In the genomic region with DNA sequence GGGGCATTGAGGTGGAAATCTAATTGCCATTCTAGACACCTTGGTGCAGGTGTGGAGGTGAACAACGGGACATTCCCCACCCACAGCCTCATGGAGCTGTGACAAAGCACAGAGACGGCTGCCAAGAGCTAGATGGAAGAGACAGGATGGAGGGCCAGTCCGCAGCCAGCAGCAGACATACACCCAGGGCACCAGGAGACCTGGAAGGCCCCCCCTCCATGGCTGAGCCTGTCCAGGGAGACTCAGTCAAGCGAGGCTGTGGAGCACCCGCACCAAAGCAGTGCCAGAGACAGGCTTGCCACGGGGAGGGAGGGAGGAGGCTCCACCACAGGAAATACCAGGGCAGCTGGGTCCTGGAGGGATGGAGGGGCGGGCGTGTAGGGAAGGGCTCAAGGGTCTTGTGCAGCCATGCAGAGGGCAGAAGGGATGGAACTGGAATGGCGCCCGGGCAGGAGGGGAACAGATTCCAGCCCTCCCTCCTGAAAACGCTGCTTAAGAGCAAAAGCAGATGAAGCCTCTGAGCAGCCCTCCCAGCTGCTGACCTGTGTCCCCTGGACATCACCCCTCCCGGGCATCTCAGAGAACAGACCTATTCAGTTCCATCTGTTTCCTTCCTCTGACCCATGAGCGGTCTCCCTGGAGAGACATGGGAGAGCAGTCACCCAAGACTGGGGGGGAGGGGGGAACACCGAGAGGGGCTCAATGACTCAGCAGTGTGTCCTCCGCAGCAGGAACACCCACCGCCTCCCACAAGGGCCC, we compare ENCODE assay signal across 9 cellular contexts. TPM values are rescaled to one million over a fixed set of nuclear protein-coding genes. Genes with fewer than 3 reads are reported as not detected.
A peak's percentile ranks its signal among the peaks of the same experiment; 100 is the strongest.
DNase-seq lines count a peak whose midpoint lies in the region; ATAC-seq and TF ChIP-seq lines count a peak whose summit lies in the region.
"Had no signal": no experiment of that assay in that cellular context is flagged by ENCODE, and none has a peak within 500 bp of the region (broad histone marks: within the 10 kb centered on the region; RNA-seq: fewer than 3 reads in every experiment).

No MANE protein-coding gene starts in this region.

- intact Hi-C loops in aorta (cut with DNase I), result no loop called here

- no peak overlapping the region for H3K23ac ChIP-seq in mesendoderm (ENCODE audit: low read length)

- H3K4ac ChIP-seq in mesendoderm (ENCODE audit: low read depth, low read length), result no peak overlapping the region

- no peak overlapping the region for H2BK15ac ChIP-seq in mesendoderm (replicated peaks; ENCODE audit: low read depth)

- no peaks in the 10 kb centered on the region for H3K4me1 ChIP-seq in DND-41 (ENCODE audit: insufficient read depth, low read length)
- H3K4me1 ChIP-seq in mesendoderm (ENCODE audit: control insufficient read depth, low read depth, low read length), result peaks cover 12% of the 10 kb centered on the region
- H3K4me1 ChIP-seq in aorta (ENCODE audit: control insufficient read depth in 1 of 2, insufficient read depth in 2 of 2, low read length in 2 of 2), result peaks cover 0 to 2% of the 10 kb centered on the region in 2 donors

- H3K9me3 ChIP-seq in DND-41 (ENCODE audit: insufficient read depth, low read length, severe bottlenecking) (no peaks in the 10 kb centered on the region), aorta (ENCODE audit: control insufficient read depth, low read length) (no peaks in the 10 kb centered on the region)

- DNase-seq in DND-41 (no peak), NCI-H2196 treated with DMSO at 0.1 percent for 48 hours (lab: John Stamatoyannopoulos, UW; ENCODE audit: unreplicated experiment) (peak; percentile 60), cerebellar cortex (ENCODE audit: low spot score) (peak; percentile 61), mesendoderm (no peak), aorta (peak in 1 of 2 donors; percentile 65), NCI-H1930 (lab: John Stamatoyannopoulos, UW) (no peak)

- H3K27me3 ChIP-seq in DND-41 (ENCODE audit: insufficient read depth, low read length, poor library complexity) (no peaks in the 10 kb centered on the region), mesendoderm (ENCODE audit: insufficient read depth, low read length, poor library complexity) (no peaks in the 10 kb centered on the region), aorta (ENCODE audit: control insufficient read depth in 1 of 2, insufficient read depth in 2 of 2, low read length in 1 of 2) (no peaks in the 10 kb centered on the region)

- H3K56ac ChIP-seq in mesendoderm (ENCODE audit: low read length), result peak overlapping the region; percentile 10

- H2BK120ac ChIP-seq in mesendoderm (ENCODE audit: low read depth, low read length), result no peak overlapping the region

- no peak overlapping the region for H2AFZ ChIP-seq in DND-41 (ENCODE audit: low read depth, low read length)

- H4K20me1 ChIP-seq in DND-41 (ENCODE audit: insufficient read depth, low read length), result peaks cover 75% of the 10 kb centered on the region

- H3K27ac ChIP-seq in DND-41 (ENCODE audit: low read length) (peak overlapping the region; percentile 18; the same call in 1 of the 2 replicates), mesendoderm (ENCODE audit: low read depth, low read length) (peak overlapping the region; percentile 13), aorta (ENCODE audit: low read depth in 1 of 2, low read length in 2 of 2) (peak overlapping the region in 1 of 2 donors; percentile 16)

- H2BK5ac ChIP-seq in mesendoderm (ENCODE audit: low read length), result no peak overlapping the region

- H3K36me3 ChIP-seq in DND-41 (ENCODE audit: insufficient read depth, low read length) (peaks cover 3% of the 10 kb centered on the region; the same call in 1 of the 2 replicates), mesendoderm (ENCODE audit: control insufficient read depth, insufficient read depth, low read length) (no peaks in the 10 kb centered on the region), aorta (ENCODE audit: control insufficient read depth in 1 of 2, insufficient read depth in 2 of 2, low read length in 1 of 2) (no peaks in the 10 kb centered on the region)

- peaks cover 28% of the 10 kb centered on the region for H3K79me1 ChIP-seq in mesendoderm (ENCODE audit: low read length)

- no peak overlapping the region for H3K4me2 ChIP-seq in DND-41 (ENCODE audit: insufficient read depth, low read length)
- H3K4me2 ChIP-seq in mesendoderm (ENCODE audit: low read length), result no peak overlapping the region

- H4K8ac ChIP-seq in mesendoderm (ENCODE audit: low read depth, low read length), result no peak overlapping the region

- H3K4me3 ChIP-seq in DND-41 (ENCODE audit: low read depth in 1 of 2, low read length in 2 of 2) (no peak overlapping the region), mesendoderm (ENCODE audit: low read length) (no peak overlapping the region), aorta (ENCODE audit: low read length in 2 of 2) (no peak overlapping the region)

- ATAC-seq in DND-41 (ENCODE audit: insufficient read depth, low read depth), result peak; percentile 49; the same call in 1 of the 3 replicates
- peak; percentile 67 for ATAC-seq in aorta (ENCODE audit: low FRiP score)
- ATAC-seq in GM18517 (IDR thresholded peaks at IDR 0.05; ENCODE audit: unreplicated experiment), result no peak
- ATAC-seq in HG03280 (IDR thresholded peaks at IDR 0.05; ENCODE audit: unreplicated experiment), result no peak

- no CpG with 5 or more reads among the region's 16 CpGs for WGBS in mesendoderm (ENCODE audit: extremely low coverage, insufficient coverage, low lambda C conversion rate)
- WGBS in aorta, 2 donors, result 4 to 10% methylated on average over 16 of the region's 16 CpGs

- H2AK5ac ChIP-seq in mesendoderm (ENCODE audit: low read length), result no peak overlapping the region

- no peak overlapping the region for H3K9ac ChIP-seq in DND-41 (ENCODE audit: low read depth, low read length)
- no peak overlapping the region for H3K9ac ChIP-seq in mesendoderm (ENCODE audit: low read length)

- H3K18ac ChIP-seq in mesendoderm (ENCODE audit: low read length), result no peak overlapping the region

- H3K79me2 ChIP-seq in DND-41 (ENCODE audit: insufficient read depth, low read length) (peaks cover 94% of the 10 kb centered on the region), mesendoderm (ENCODE audit: control insufficient read depth, insufficient read depth, low read length) (peaks cover 39% of the 10 kb centered on the region)

- no peak overlapping the region for H4K5ac ChIP-seq in mesendoderm (ENCODE audit: low read length)

- no peak for TF ChIP-seq CTCF in DND-41 (IDR thresholded peaks at IDR 0.05; ENCODE audit: borderline replicate concordance, extremely low read depth, low read length, poor library complexity, severe bottlenecking)

RNA-seq across cellular contexts. Expression of gene EPS15L1, which starts 14.4 kb away (rescaled TPM):
- polyA plus RNA-seq in mesendoderm (2013, experiment 1 of 2), result 13.7 TPM
- polyA plus RNA-seq in mesendoderm (2013, experiment 2 of 2), result 13.6 TPM
- total RNA-seq in aorta, result 10 to 100 TPM; 32.3 to 44.7 TPM
- 10 to 100 TPM in 1 of 2 donors, 1 to 10 TPM in 1; 7.1 to 15.7 TPM for polyA plus RNA-seq in aorta

RNA-seq across cellular contexts. Expression of gene CALR3, which starts 38.6 kb away (rescaled TPM):
- 0.46 TPM for polyA plus RNA-seq in mesendoderm (2013, experiment 1 of 2)
- 0.46 TPM for polyA plus RNA-seq in mesendoderm (2013, experiment 2 of 2)
- total RNA-seq in aorta, result not detected
- polyA plus RNA-seq in aorta, result not detected
- total RNA-seq: lower leg skin had no signal

RNA-seq across cellular contexts. Expression of gene C19orf44, which starts 38.8 kb away (rescaled TPM):
- polyA plus RNA-seq in mesendoderm (2013, experiment 1 of 2), result 2.4 TPM
- polyA plus RNA-seq in mesendoderm (2013, experiment 2 of 2), result 2.4 TPM
- total RNA-seq in aorta, result 1 to 10 TPM; 3.6 to 6.4 TPM
- 1 to 10 TPM; 1.4 to 8.2 TPM for polyA plus RNA-seq in aorta

Comparison
In these comparisons a context has a peak if more than half of its experiments do, and no peak if none do; other contexts are left out.
1. ATAC-seq: peak in DND-41 (single experiment) and aorta (single experiment); none in GM18517 (single experiment) and HG03280 (single experiment).
2. DNase-seq: peak in NCI-H2196 treated with DMSO at 0.1 percent for 48 hours (single experiment) and cerebellar cortex (single experiment); none in DND-41 (single experiment), mesendoderm (single experiment) and NCI-H1930 (0 of 2).